8 cellular contexts compared by ENCODE assay signal in genomic region chr10:3472705-3473078, GRCh38.
A peak's percentile ranks its signal among the peaks of the same experiment; 100 is the strongest.
DNase-seq lines count a peak whose midpoint lies in the region; ATAC-seq and TF ChIP-seq lines count a peak whose summit lies in the region.

No MANE protein-coding gene starts in this region.

- H3K36me3 ChIP-seq in gastroesophageal sphincter: no peaks in the 10 kb centered on the region
- H3K36me3 ChIP-seq in skeletal muscle tissue (ENCODE audit: control insufficient read depth in 3 of 3, insufficient read depth in 3 of 3, low read length in 3 of 3): no peaks in the 10 kb centered on the region

- WGBS in gastroesophageal sphincter (ENCODE audit: low coverage in 1 of 2), 2 donors: 9 to 13% methylated on average over 3 to 5 of the region's 5 CpGs

- peak overlapping the region; percentile 89 to 99 (median 92) for H3K27ac ChIP-seq in gastroesophageal sphincter
- peak overlapping the region; percentile 68 for H3K27ac ChIP-seq in skeletal muscle tissue (ENCODE audit: low read depth, low read length)

- CTCF ChIA-PET in activated CD4-positive, alpha-beta memory T cell treated with anti-CD3 and anti-CD28 coated beads, Interleukin-2, amount 10 ng/mL, durations not matched to agents 7 days and 5 days (lab: Charles Lee): interaction anchor here (0.6 kb wide), 1 partner anchor 655 kb away, joined by 3 read pairs; no protein-coding TSS in a partner anchor

- H3K4me3 ChIP-seq in GM12865 (ENCODE audit: low read depth, low read length) (peak overlapping the region; percentile 47), gastroesophageal sphincter (peak overlapping the region; percentile 37 to 39), skeletal muscle tissue (ENCODE audit: low read length in 3 of 3) (peak overlapping the region; percentile 39 to 65 (median 64))

- H3K4me1 ChIP-seq in gastroesophageal sphincter (peaks cover 15 to 61% (median 31%) of the 10 kb centered on the region in 3 donors), skeletal muscle tissue (ENCODE audit: control insufficient read depth in 3 of 3, insufficient read depth in 3 of 3, low read length in 3 of 3) (peaks cover 28 to 30% (median 29%) of the 10 kb centered on the region in 3 donors)

- peaks cover 51% of the 10 kb centered on the region for H3K4me1 Mint-ChIP-seq in activated CD4-positive, alpha-beta memory T cell treated with anti-CD3 and anti-CD28 coated beads, Interleukin-2, amount 10 ng/mL, durations not matched to agents 7 days and 5 days

- H3K9me3 ChIP-seq in gastroesophageal sphincter (no peaks in the 10 kb centered on the region), skeletal muscle tissue (ENCODE audit: control insufficient read depth in 3 of 3, low read length in 3 of 3) (no peaks in the 10 kb centered on the region)

- peak overlapping the region; percentile 70 for H3K4me3 Mint-ChIP-seq in activated CD4-positive, alpha-beta memory T cell treated with anti-CD3 and anti-CD28 coated beads, Interleukin-2, amount 10 ng/mL, durations not matched to agents 7 days and 5 days

- H3K27me3 ChIP-seq in gastroesophageal sphincter (no peaks in the 10 kb centered on the region), skeletal muscle tissue (ENCODE audit: control insufficient read depth in 3 of 3, insufficient read depth in 3 of 3, low read length in 3 of 3) (no peaks in the 10 kb centered on the region)

- H3K27me3 Mint-ChIP-seq in activated CD4-positive, alpha-beta memory T cell treated with anti-CD3 and anti-CD28 coated beads, Interleukin-2, amount 10 ng/mL, durations not matched to agents 7 days and 5 days: peaks cover 9% of the 10 kb centered on the region

- TF ChIP-seq CTCF in GM12865 (IDR thresholded peaks at IDR 0.05; ENCODE audit: insufficient read depth, low read depth, low read length, missing control alignments): no peak
- TF ChIP-seq CTCF in gastroesophageal sphincter (IDR thresholded peaks at IDR 0.05): no peak

- ATAC-seq in gastroesophageal sphincter: peak; percentile 71
- no peak for ATAC-seq in SK-N-SH treated with all-trans-retinoic acid at 6 μM for 48 hours
- no peak for ATAC-seq in HG03108 (IDR thresholded peaks at IDR 0.05; ENCODE audit: unreplicated experiment)

- POLR2A ChIA-PET in activated CD4-positive, alpha-beta memory T cell treated with anti-CD3 and anti-CD28 coated beads, Interleukin-2, amount 10 ng/mL, durations not matched to agents 7 days and 5 days (lab: Charles Lee): interaction anchor here (1.0 to 1.4 kb wide), 7 partner anchors 12 to 312 kb away, joined by 3 to 12 read pairs (median 5); partner anchors contain the start of genes KLF6 and PITRM1

- H3K27ac Mint-ChIP-seq in activated CD4-positive, alpha-beta memory T cell treated with anti-CD3 and anti-CD28 coated beads, Interleukin-2, amount 10 ng/mL, durations not matched to agents 7 days and 5 days: peak overlapping the region; percentile 60

- H3K9me3 Mint-ChIP-seq in activated CD4-positive, alpha-beta memory T cell treated with anti-CD3 and anti-CD28 coated beads, Interleukin-2, amount 10 ng/mL, durations not matched to agents 7 days and 5 days: no peaks in the 10 kb centered on the region

- DNase-seq in GM12865 (ENCODE audit: low read depth) (no peak), amygdala (lab: John Stamatoyannopoulos, UW) (no peak), D341Med (ENCODE audit: low spot score) (no peak)
- DNase-seq in activated CD4-positive, alpha-beta memory T cell treated with anti-CD3 and anti-CD28 coated beads, Interleukin-2, amount 10 ng/mL, durations not matched to agents 7 days and 5 days: no peak

- H3K9ac ChIP-seq in skeletal muscle tissue (ENCODE audit: low read depth in 1 of 3, low read length in 3 of 3): peak overlapping the region; percentile 42 to 54 (median 51)

- no peaks in the 10 kb centered on the region for H3K36me3 Mint-ChIP-seq in activated CD4-positive, alpha-beta memory T cell treated with anti-CD3 and anti-CD28 coated beads, Interleukin-2, amount 10 ng/mL, durations not matched to agents 7 days and 5 days (ENCODE audit: low read depth)

- TF ChIP-seq POLR2A in gastroesophageal sphincter (IDR thresholded peaks at IDR 0.05): no peak

- TF ChIP-seq EP300 in gastroesophageal sphincter (IDR thresholded peaks at IDR 0.05): no peak

TF ChIP-seq in SK-N-SH treated with all-trans-retinoic acid at 6 μM for 48 hours, 23 proteins besides CTCF, POLR2A, EP300 and RAD21:
- TF ChIP-seq SNAI2 (CRISPR knock-in tag; IDR thresholded peaks at IDR 0.05) (no peak), CSDC2 (CRISPR knock-in tag; IDR thresholded peaks at IDR 0.05) (no peak), TOX (CRISPR knock-in tag; IDR thresholded peaks at IDR 0.05; ENCODE audit: borderline replicate concordance) (no peak), ARNTL (CRISPR knock-in tag; IDR thresholded peaks at IDR 0.05; ENCODE audit: borderline replicate concordance, low read depth) (no peak), TCF4 (CRISPR knock-in tag; IDR thresholded peaks at IDR 0.05; ENCODE audit: borderline replicate concordance) (no peak), PPARA (CRISPR knock-in tag; IDR thresholded peaks at IDR 0.05; ENCODE audit: borderline replicate concordance) (no peak), ISL1 (CRISPR knock-in tag; IDR thresholded peaks at IDR 0.05) (no peak), ZNF70 (CRISPR knock-in tag; IDR thresholded peaks at IDR 0.05) (no peak), BACH2 (CRISPR knock-in tag; IDR thresholded peaks at IDR 0.05; ENCODE audit: borderline replicate concordance) (no peak), RARB (CRISPR knock-in tag; IDR thresholded peaks at IDR 0.05) (no peak), ZNF565 (CRISPR knock-in tag; conservative IDR thresholded peaks at IDR 0.05; ENCODE audit: low read depth) (no peak)
- TF ChIP-seq, protein P1, sequence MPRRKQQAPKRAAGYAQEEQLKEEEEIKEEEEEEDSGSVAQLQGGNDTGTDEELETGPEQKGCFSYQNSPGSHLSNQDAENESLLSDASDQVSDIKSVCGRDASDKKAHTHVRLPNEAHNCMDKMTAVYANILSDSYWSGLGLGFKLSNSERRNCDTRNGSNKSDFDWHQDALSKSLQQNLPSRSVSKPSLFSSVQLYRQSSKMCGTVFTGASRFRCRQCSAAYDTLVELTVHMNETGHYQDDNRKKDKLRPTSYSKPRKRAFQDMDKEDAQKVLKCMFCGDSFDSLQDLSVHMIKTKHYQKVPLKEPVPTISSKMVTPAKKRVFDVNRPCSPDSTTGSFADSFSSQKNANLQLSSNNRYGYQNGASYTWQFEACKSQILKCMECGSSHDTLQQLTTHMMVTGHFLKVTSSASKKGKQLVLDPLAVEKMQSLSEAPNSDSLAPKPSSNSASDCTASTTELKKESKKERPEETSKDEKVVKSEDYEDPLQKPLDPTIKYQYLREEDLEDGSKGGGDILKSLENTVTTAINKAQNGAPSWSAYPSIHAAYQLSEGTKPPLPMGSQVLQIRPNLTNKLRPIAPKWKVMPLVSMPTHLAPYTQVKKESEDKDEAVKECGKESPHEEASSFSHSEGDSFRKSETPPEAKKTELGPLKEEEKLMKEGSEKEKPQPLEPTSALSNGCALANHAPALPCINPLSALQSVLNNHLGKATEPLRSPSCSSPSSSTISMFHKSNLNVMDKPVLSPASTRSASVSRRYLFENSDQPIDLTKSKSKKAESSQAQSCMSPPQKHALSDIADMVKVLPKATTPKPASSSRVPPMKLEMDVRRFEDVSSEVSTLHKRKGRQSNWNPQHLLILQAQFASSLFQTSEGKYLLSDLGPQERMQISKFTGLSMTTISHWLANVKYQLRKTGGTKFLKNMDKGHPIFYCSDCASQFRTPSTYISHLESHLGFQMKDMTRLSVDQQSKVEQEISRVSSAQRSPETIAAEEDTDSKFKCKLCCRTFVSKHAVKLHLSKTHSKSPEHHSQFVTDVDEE (CRISPR knock-in tag; IDR thresholded peaks at IDR 0.05): no peak
